Comparison of ENCODE assay signal across 20 cellular contexts in the genomic region with DNA sequence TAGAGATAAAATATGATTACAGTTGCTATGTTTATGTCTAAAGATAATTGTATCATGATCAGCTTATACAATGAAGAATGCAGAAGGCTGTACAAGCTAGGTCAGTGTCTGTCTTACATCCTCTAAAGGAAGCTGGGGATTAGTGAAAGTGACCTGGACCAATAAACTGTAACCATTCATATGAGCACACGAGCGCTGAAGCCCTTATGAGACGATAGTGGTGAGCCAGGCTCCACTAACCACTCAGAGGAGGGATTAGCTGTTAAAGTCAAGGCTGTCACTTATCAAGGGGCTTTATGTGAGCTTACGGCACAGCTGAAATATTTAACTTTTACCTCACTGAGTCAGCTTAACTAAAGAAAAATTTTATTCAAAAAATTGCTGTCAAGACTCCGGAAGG. TPM values are rescaled to one million over a fixed set of nuclear protein-coding genes. Genes with fewer than 3 reads are reported as not detected.
DNase-seq lines count a peak whose midpoint lies in the region; ATAC-seq, FAIRE-seq and TF ChIP-seq lines count a peak whose summit lies in the region.
"Had no signal": no experiment of that assay in that cellular context is flagged by ENCODE, and none has a peak within 500 bp of the region (broad histone marks: within the 10 kb centered on the region; RNA-seq: fewer than 3 reads in every experiment).

No MANE protein-coding gene starts in this region.

- no peak overlapping the region for H3K23ac ChIP-seq in IMR-90 (ENCODE audit: low read depth, low read length)

- H3K9ac ChIP-seq in IMR-90 (ENCODE audit: low read depth, low read length) (no peak overlapping the region), astrocyte (ENCODE audit: low read length) (no peak overlapping the region)
- H3K9ac ChIP-seq: GM23248 had no signal

- intact Hi-C loops in IMR-90 (cut with micrococcal nuclease) = no loop called here
- intact Hi-C loops in activated naive CD4-positive, alpha-beta T cell treated with anti-CD3 and anti-CD28 coated beads for 36 hours (cut with micrococcal nuclease) = no loop called here

- TF ChIP-seq CTCF in IMR-90 (conservative IDR thresholded peaks at IDR 0.05; ENCODE audit: low read depth, low read length) (no peak), astrocyte (IDR thresholded peaks at IDR 0.05; ENCODE audit: insufficient read depth, low read depth, low read length) (no peak)

- peak; percentile 13 for FAIRE-seq in astrocyte (lab: Jason Lieb, UNC)
- FAIRE-seq: small intestine had no signal

- no peak overlapping the region for H4K5ac ChIP-seq in IMR-90 (ENCODE audit: low read depth, low read length)

- H3K56ac ChIP-seq in IMR-90 (ENCODE audit: extremely low read depth, insufficient read depth, low read length) = no peak overlapping the region

- H4K91ac ChIP-seq in IMR-90 (ENCODE audit: insufficient read depth, low read depth, low read length) = no peak overlapping the region

- H3K9me1 ChIP-seq in IMR-90 (ENCODE audit: insufficient read depth, low read length) = peaks cover 5% of the 10 kb centered on the region

- H3K4me2 ChIP-seq in IMR-90 (ENCODE audit: low read depth, low read length) = peak overlapping the region; percentile 2
- H3K4me2 ChIP-seq in astrocyte (ENCODE audit: low read length) = no peak overlapping the region

- dilution Hi-C loops in IMR-90 (cut with HindIII; ENCODE audit: low sequenced_read_pairs, unreplicated experiment) = no loop called here

- 0 out of 2 replicates have a peak, but pooled peaks have one; percentile 21 for TF ChIP-seq POLR2A in IMR-90 (IDR thresholded peaks at IDR 0.05; ENCODE audit: low read depth, low read length)

- H3K36me3 ChIP-seq in IMR-90 (ENCODE audit: control insufficient read depth, insufficient read depth, low read length) = peaks cover 7% of the 10 kb centered on the region
- H3K36me3 ChIP-seq in astrocyte (ENCODE audit: insufficient read depth, low read length) = peaks cover 6% of the 10 kb centered on the region

- no peak overlapping the region for H2AFZ ChIP-seq in IMR-90 (replicated peaks; ENCODE audit: low read length, poor library complexity)
- H2AFZ ChIP-seq in astrocyte (ENCODE audit: low read depth, low read length) = no peak overlapping the region
- H2AFZ ChIP-seq: GM23248 had no signal

- H3K4me1 ChIP-seq in IMR-90 (ENCODE audit: control insufficient read depth, insufficient read depth, low read length) (no peaks in the 10 kb centered on the region), astrocyte (ENCODE audit: insufficient read depth, low read length) (no peaks in the 10 kb centered on the region)
- H3K4me1 ChIP-seq: transverse colon had no signal

- in situ Hi-C loops in IMR-90 (cut with MboI; ENCODE audit: low sequenced_read_pairs) = no loop called here

- no TSS peak for BruUV-seq in IMR-90 (replicated peaks; lab: Mats Ljungman, UMichigan)

- POLR2A ChIA-PET in IMR-90 (lab: Charles Lee; ENCODE audit: unreplicated experiment) = no interaction called here

- H3K4me3 Mint-ChIP-seq in astrocyte (ENCODE audit: unreplicated experiment) = no peak overlapping the region
- H3K4me3 Mint-ChIP-seq in activated naive CD4-positive, alpha-beta T cell treated with anti-CD3 and anti-CD28 coated beads for 36 hours = no peak overlapping the region
- H3K4me3 Mint-ChIP-seq: CD14-positive monocyte; dendritic cell treated with granulocyte-macrophage colony-stimulating factor and Interleukin-4, amounts not matched to agents 40 ng/mL and 50 ng/mL, for 4 days; T-helper 2 cell treated with Interferon-gamma antibody and Interleukin-4, amounts not matched to agents 5 μg/mL and 100 μg/mL, for 36 hours had no signal

- no peak overlapping the region for H2BK15ac ChIP-seq in IMR-90 (ENCODE audit: low read depth, low read length)

- no peaks in the 10 kb centered on the region for H4K20me1 ChIP-seq in IMR-90 (ENCODE audit: insufficient read depth, low read length)
- H4K20me1 ChIP-seq in astrocyte (ENCODE audit: insufficient read depth, low read length) = peaks cover 10% of the 10 kb centered on the region

- H3K9me3 ChIP-seq in IMR-90 (ENCODE audit: control insufficient read depth, insufficient read depth, low read length) (no peaks in the 10 kb centered on the region), astrocyte (ENCODE audit: insufficient read depth, low read depth, low read length) (no peaks in the 10 kb centered on the region)
- H3K9me3 ChIP-seq: transverse colon had no signal

- no peak overlapping the region for H2AK9ac ChIP-seq in IMR-90 (replicated peaks; ENCODE audit: low read depth, low read length, poor library complexity)

- no peak overlapping the region for H2BK120ac ChIP-seq in IMR-90 (ENCODE audit: low read depth, low read length)

- no peaks in the 10 kb centered on the region for H3K27me3 Mint-ChIP-seq in astrocyte (ENCODE audit: low read depth, unreplicated experiment)
- no peaks in the 10 kb centered on the region for H3K27me3 Mint-ChIP-seq in activated naive CD4-positive, alpha-beta T cell treated with anti-CD3 and anti-CD28 coated beads for 36 hours (ENCODE audit: low read depth)
- H3K27me3 Mint-ChIP-seq: dendritic cell treated with granulocyte-macrophage colony-stimulating factor and Interleukin-4, amounts not matched to agents 40 ng/mL and 50 ng/mL, for 4 days had no signal

- H3K14ac ChIP-seq in IMR-90 (replicated peaks; ENCODE audit: low read depth, low read length) = no peak overlapping the region

- no peak overlapping the region for H2BK20ac ChIP-seq in IMR-90 (ENCODE audit: low read depth, low read length)

- peaks cover 5% of the 10 kb centered on the region for H3K79me2 ChIP-seq in astrocyte (ENCODE audit: insufficient read depth, low read length)

- ATAC-seq in IMR-90 (ENCODE audit: low read depth) = peak; percentile 98

- no peak overlapping the region for H3K27ac ChIP-seq in IMR-90 (ENCODE audit: insufficient read depth, low read length)
- H3K27ac ChIP-seq in astrocyte (ENCODE audit: low read depth, low read length) = no peak overlapping the region
- H3K27ac ChIP-seq: 22Rv1, GM23248, transverse colon had no signal

- H3K79me1 ChIP-seq in IMR-90 (ENCODE audit: low read depth in 1 of 2, low read length in 2 of 2) = peaks cover 5 to 17% of the 10 kb centered on the region in 2 experiments

- no peak overlapping the region for H3K18ac ChIP-seq in IMR-90 (ENCODE audit: low read depth, low read length)

- H2AK5ac ChIP-seq in IMR-90 (ENCODE audit: low read depth, low read length) = no peak overlapping the region

- H3K36me3 Mint-ChIP-seq in astrocyte (ENCODE audit: low read depth, unreplicated experiment) = peaks cover 3% of the 10 kb centered on the region
- H3K36me3 Mint-ChIP-seq in activated naive CD4-positive, alpha-beta T cell treated with anti-CD3 and anti-CD28 coated beads for 36 hours (ENCODE audit: low read depth) = peaks cover 12% of the 10 kb centered on the region

- H2BK5ac ChIP-seq in IMR-90 (ENCODE audit: low read depth, low read length, poor library complexity, severe bottlenecking) = no peak overlapping the region

- no peak for TF ChIP-seq RAD21 in IMR-90 (IDR thresholded peaks at IDR 0.05; ENCODE audit: low read length)

- no peaks in the 10 kb centered on the region for H3K9me3 Mint-ChIP-seq in astrocyte (ENCODE audit: unreplicated experiment)
- H3K9me3 Mint-ChIP-seq in activated naive CD4-positive, alpha-beta T cell treated with anti-CD3 and anti-CD28 coated beads for 36 hours = no peaks in the 10 kb centered on the region
- H3K9me3 Mint-ChIP-seq: CD14-positive monocyte; dendritic cell treated with granulocyte-macrophage colony-stimulating factor and Interleukin-4, amounts not matched to agents 40 ng/mL and 50 ng/mL, for 4 days; T-helper 2 cell treated with Interferon-gamma antibody and Interleukin-4, amounts not matched to agents 5 μg/mL and 100 μg/mL, for 36 hours had no signal

- no CpG with 5 or more reads among the region's 5 CpGs for WGBS in IMR-90 (ENCODE audit: extremely low coverage in 2 of 2, insufficient read length in 1 of 2), 2 experiments

- peaks cover 19% of the 10 kb centered on the region for H3K4me1 Mint-ChIP-seq in astrocyte (ENCODE audit: low read depth, unreplicated experiment)
- H3K4me1 Mint-ChIP-seq in activated naive CD4-positive, alpha-beta T cell treated with anti-CD3 and anti-CD28 coated beads for 36 hours (ENCODE audit: low read depth) = peaks cover 7% of the 10 kb centered on the region
- H3K4me1 Mint-ChIP-seq: CD14-positive monocyte had no signal

- H4K8ac ChIP-seq in IMR-90 (ENCODE audit: low read depth in 2 of 2, low read length in 2 of 2) = peak overlapping the region in 1 of 2 experiments; percentile 37; a peak in 1 of 4 replicates

- no peak overlapping the region for H3K4me3 ChIP-seq in IMR-90 (ENCODE audit: insufficient read depth, low read depth, low read length)
- no peak overlapping the region for H3K4me3 ChIP-seq in astrocyte (ENCODE audit: insufficient read depth, low read depth, low read length)
- H3K4me3 ChIP-seq: GM23248, transverse colon had no signal

- no peaks in the 10 kb centered on the region for H3K27me3 ChIP-seq in IMR-90 (ENCODE audit: control insufficient read depth, insufficient read depth, low read length)
- no peaks in the 10 kb centered on the region for H3K27me3 ChIP-seq in astrocyte (ENCODE audit: insufficient read depth, low read length)
- H3K27me3 ChIP-seq: transverse colon had no signal

- DNase-seq in DMS53 (lab: John Stamatoyannopoulos, UW) (peak; percentile 32), DMS53 treated with DMSO at 0.1 percent for 48 hours (lab: John Stamatoyannopoulos, UW; ENCODE audit: unreplicated experiment) (no peak), IMR-90 (peak; percentile 94), astrocyte (ENCODE audit: low read depth) (peak; percentile 51), non-pigmented ciliary epithelial cell (ENCODE audit: low read depth) (peak; percentile 97), retina (no peak)
- no peak for DNase-seq in activated CD4-positive, alpha-beta T cell treated with anti-CD3 and anti-CD28 coated beads for 4 hours
- no peak for DNase-seq in activated naive CD4-positive, alpha-beta T cell treated with anti-CD3 and anti-CD28 coated beads for 36 hours
- DNase-seq: activated gamma-delta T cell, erythroblast, GM23248, Kasumi-1, NCI-H1417 treated with DMSO at 0.1 percent for 48 hours, NCI-H345, small intestine, transverse colon had no signal

- CTCF ChIA-PET in IMR-90 (lab: Yijun Ruan, JAX) = interaction anchor here (0.6 to 1.4 kb wide), 3 partner anchors 9 to 178 kb away, joined by 3 to 4 read pairs (median 3); no protein-coding TSS in a partner anchor
- CTCF ChIA-PET in activated naive CD4-positive, alpha-beta T cell treated with anti-CD3 and anti-CD28 coated beads for 36 hours (lab: Charles Lee) = interaction anchor here (0.6 kb wide), 1 partner anchor 25 kb away, joined by 3 read pairs; no protein-coding TSS in a partner anchor

- H3K27ac Mint-ChIP-seq in astrocyte (ENCODE audit: unreplicated experiment) = no peak overlapping the region
- no peak overlapping the region for H3K27ac Mint-ChIP-seq in activated naive CD4-positive, alpha-beta T cell treated with anti-CD3 and anti-CD28 coated beads for 36 hours
- H3K27ac Mint-ChIP-seq: dendritic cell treated with granulocyte-macrophage colony-stimulating factor and Interleukin-4, amounts not matched to agents 40 ng/mL and 50 ng/mL, for 4 days; T-helper 2 cell treated with Interferon-gamma antibody and Interleukin-4, amounts not matched to agents 5 μg/mL and 100 μg/mL, for 36 hours had no signal

- no peak overlapping the region for H3K4ac ChIP-seq in IMR-90 (ENCODE audit: low read depth, low read length)

RNA-seq across cellular contexts. Expression of a gene that starts 30.3 kb away (rescaled TPM):
- total RNA-seq in IMR-90 (2012; rRNA removed) = 116 and 166 TPM in 2 replicates
- 114 and 135 TPM in 2 replicates for polyA plus RNA-seq in IMR-90 (2012; rRNA removed)
- 77.1 and 113 TPM in 2 replicates for polyA plus RNA-seq in IMR-90 (2012; cell fraction: cytosol; rRNA removed)
- polyA plus RNA-seq in IMR-90 (2012; cell fraction: nucleus; rRNA removed; ENCODE audit: low replicate concordance) = 17.5 and 64.7 TPM in 2 replicates
- total RNA-seq in astrocyte = 107 and 112 TPM in 2 replicates
- total RNA-seq in activated naive CD4-positive, alpha-beta T cell treated with anti-CD3 and anti-CD28 coated beads for 36 hours = 100 to 1,000 TPM; 147 to 160 TPM

Comparison
In these comparisons a context has a peak if more than half of its experiments do, and no peak if none do; other contexts are left out.
1. DNase-seq: peak in DMS53 (single experiment), IMR-90 (single experiment), astrocyte (single experiment) and non-pigmented ciliary epithelial cell (single experiment); none in DMS53 treated with DMSO at 0.1 percent for 48 hours (single experiment), retina (single experiment), activated CD4-positive, alpha-beta T cell treated with anti-CD3 and anti-CD28 coated beads for 4 hours (0 of 2) and activated naive CD4-positive, alpha-beta T cell treated with anti-CD3 and anti-CD28 coated beads for 36 hours (single experiment).